ENCODE assay signal across 8 cellular contexts in genomic region chr2:130181880-130182682, GRCh38. TPM values are rescaled to one million over a fixed set of nuclear protein-coding genes. Genes with fewer than 3 reads are reported as not detected.
DNase-seq lines count a peak whose midpoint lies in the region; ATAC-seq, FAIRE-seq and TF ChIP-seq lines count a peak whose summit lies in the region.
"Not testable (repeated sequence)": the region's sequence is repeated elsewhere in the genome, so short reads cannot be mapped to it uniquely, and the experiment has no call there.

Gene MZT2B, plus strand, starts transcription at chr2:130182262. Its CDS starts 21 bp downstream, at chr2:130182283.

- intact Hi-C loops in kidney (cut with DNase I): loop anchor here (10.0 kb wide), 2 partner anchors 153 to 1303 kb away; no protein-coding TSS in a partner anchor

- not testable (repeated sequence) for H3K27me3 Mint-ChIP-seq in central memory CD8-positive, alpha-beta T cell

- TF ChIP-seq CTCF in kidney (IDR thresholded peaks at IDR 0.05; ENCODE audit: borderline replicate concordance, extremely low read depth, insufficient read depth): peak; percentile 71

- peaks cover 0 to 12% of the 10 kb centered on the region in 2 donors for H3K4me1 ChIP-seq in kidney (ENCODE audit: control insufficient read depth in 1 of 2, insufficient read depth in 1 of 2, low read depth in 1 of 2, low read length in 2 of 2)

- peak; percentile 82 for ATAC-seq in GM19043 (IDR thresholded peaks at IDR 0.05; ENCODE audit: low read depth, unreplicated experiment)
- peak; percentile 83 for ATAC-seq in HG03354 (IDR thresholded peaks at IDR 0.05; ENCODE audit: poor library complexity, severe bottlenecking, unreplicated experiment)
- ATAC-seq in activated CD4-positive, CD25-positive, alpha-beta regulatory T cell treated with anti-CD3 and anti-CD28 coated beads, Interleukin-2, amount 50 U/mL, for 24 hours: peak; percentile 88 to 91
- ATAC-seq in central memory CD8-positive, alpha-beta T cell (replicated peaks; ENCODE audit: extremely low read depth, poor library complexity, severe bottlenecking): peak; percentile 86

- peak; percentile 87 for DNase-seq in Ammon's horn (ENCODE audit: low spot score)
- peak; percentile 72 to 90 for DNase-seq in NCI-H446 (lab: John Stamatoyannopoulos, UW)
- DNase-seq in central memory CD8-positive, alpha-beta T cell (ENCODE audit: low spot score in 2 of 2): peak; percentile 85 to 86
- peak; percentile 96 for DNase-seq in kidney
- DNase-seq in stimulated activated CD4-positive, alpha-beta T cell treated with anti-CD3 and anti-CD28 coated beads, Interleukin-15, amount 100 ng/mL, for 24 hours: peak; percentile 93

- H3K4me3 Mint-ChIP-seq in central memory CD8-positive, alpha-beta T cell: peak within 1 kb of the TSS; percentile 87

- peak within 1 kb of the TSS; percentile 65 to 82 for H3K27ac ChIP-seq in kidney (ENCODE audit: low read depth in 2 of 2, low read length in 2 of 2)

- H3K4me3 ChIP-seq in kidney (ENCODE audit: low read length in 2 of 2): peak within 1 kb of the TSS; percentile 88 to 91

- H3K9me3 Mint-ChIP-seq in central memory CD8-positive, alpha-beta T cell: not testable (repeated sequence)

- H3K36me3 Mint-ChIP-seq in central memory CD8-positive, alpha-beta T cell (ENCODE audit: insufficient read depth): peaks cover 20% of the 10 kb centered on the region

- H3K27ac Mint-ChIP-seq in central memory CD8-positive, alpha-beta T cell (ENCODE audit: low read depth): peak within 1 kb of the TSS; percentile 85

- peak within 1 kb of the TSS; percentile 35 to 84 for H3K9ac ChIP-seq in kidney (ENCODE audit: low read length in 2 of 2)

- FAIRE-seq in kidney (lab: Jason Lieb, UNC): not testable (repeated sequence)

- H3K4me1 Mint-ChIP-seq in central memory CD8-positive, alpha-beta T cell: peaks cover 25% of the 10 kb centered on the region

- H3K9me3 ChIP-seq in kidney (ENCODE audit: control insufficient read depth in 1 of 2, low read length in 2 of 2): not testable (repeated sequence)

- H3K36me3 ChIP-seq in kidney (ENCODE audit: control insufficient read depth in 1 of 2, insufficient read depth in 2 of 2, low read length in 2 of 2): not testable (repeated sequence)

RNA-seq across cellular contexts. Expression of gene MZT2B, which starts in this region (rescaled TPM):
- 160 TPM for total RNA-seq in kidney
- polyA plus RNA-seq in kidney (ENCODE audit: insufficient read depth, low read depth, low replicate concordance): 354 TPM

Comparison
In these comparisons a context has a peak if more than half of its experiments do, and no peak if none do; other contexts are left out.
1. Peak in every context shown above with its lines: DNase-seq, ATAC-seq, H3K4me3 ChIP-seq and H3K27ac ChIP-seq.